ENCODE assay signal across 7 cellular contexts in the genomic region with DNA sequence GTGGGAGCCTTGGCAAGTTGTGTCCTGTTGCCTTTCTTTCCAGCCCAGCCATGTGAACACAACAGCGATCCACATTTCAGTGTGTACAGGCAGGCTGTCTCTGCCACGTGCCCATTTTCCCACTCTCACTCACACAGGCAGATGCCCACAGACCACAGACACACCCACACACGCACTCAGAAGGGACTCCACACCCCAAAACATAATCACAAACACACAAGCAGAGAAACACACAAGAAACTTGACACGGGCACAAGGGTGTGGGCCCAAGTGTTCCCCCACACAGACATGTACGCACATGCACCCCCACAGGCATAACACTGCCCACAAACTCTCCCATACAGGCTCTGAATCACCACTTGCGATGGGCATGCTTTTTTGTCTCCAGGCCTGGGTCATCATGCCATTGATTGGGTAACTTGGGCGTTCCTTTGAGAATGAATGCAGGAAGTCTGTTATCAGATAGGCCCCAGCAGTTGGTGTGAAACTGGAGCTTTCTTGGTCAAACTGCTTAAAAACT.
A peak's percentile ranks its signal among the peaks of the same experiment; 100 is the strongest.
DNase-seq lines count a peak whose midpoint lies in the region; ATAC-seq lines count a peak whose summit lies in the region.

No MANE protein-coding gene starts in this region.

- peak; percentile 40 for ATAC-seq in GM19455 (IDR thresholded peaks at IDR 0.05; ENCODE audit: unreplicated experiment)

- H3K4me3 ChIP-seq in esophagus (ENCODE audit: low read depth in 1 of 2, low read length in 2 of 2) (no peak overlapping the region), HAP-1 (no peak overlapping the region)

- H3K27me3 ChIP-seq in esophagus (ENCODE audit: control insufficient read depth in 1 of 2, insufficient read depth in 2 of 2, low read length in 2 of 2): no peaks in the 10 kb centered on the region
- no peaks in the 10 kb centered on the region for H3K27me3 ChIP-seq in HAP-1 (ENCODE audit: low read depth)

- no peaks in the 10 kb centered on the region for H3K36me3 ChIP-seq in esophagus (ENCODE audit: control insufficient read depth in 2 of 2, insufficient read depth in 2 of 2, low read length in 1 of 2)
- H3K36me3 ChIP-seq in HAP-1 (replicated peaks): no peaks in the 10 kb centered on the region

- H3K9me3 ChIP-seq in esophagus (ENCODE audit: control insufficient read depth in 2 of 2, insufficient read depth in 1 of 2, low read depth in 1 of 2, low read length in 1 of 2) (no peaks in the 10 kb centered on the region), HAP-1 (no peaks in the 10 kb centered on the region)

- H3K4me1 ChIP-seq in esophagus (ENCODE audit: control insufficient read depth in 2 of 2, insufficient read depth in 2 of 2, low read length in 1 of 2) (peaks cover 0 to 5% of the 10 kb centered on the region in 2 donors), HAP-1 (no peaks in the 10 kb centered on the region)

- H3K27ac ChIP-seq in esophagus (ENCODE audit: low read depth in 2 of 2, low read length in 1 of 2): peak overlapping the region; percentile 33 to 78

- 33 to 43% methylated on average over 7 of the region's 7 CpGs for WGBS in esophagus, 2 donors

- DNase-seq in HPDE6-E6E7 (ENCODE audit: extremely low spot score): peak; percentile 54
- DNase-seq in activated CD4-positive, alpha-beta T cell treated with anti-CD3 and anti-CD28 coated beads, Interleukin-2, amount 50 U/mL, for 1 hour: peak; percentile 38
- DNase-seq in stimulated activated CD4-positive, alpha-beta T cell treated with anti-CD3 and anti-CD28 coated beads, Interleukin-2, amount 100 ng/mL, for 4 hours (ENCODE audit: low read depth): peak; percentile 14
- DNase-seq in HCEC 1CT: no peak
- DNase-seq in HAP-1 (ENCODE audit: low spot score in 2 of 2): no peak

- in situ Hi-C loops in HAP-1 (cut with MboI; ENCODE audit: low sequenced_read_pairs): no loop called here

Comparison
In these comparisons a context has a peak if more than half of its experiments do, and no peak if none do; other contexts are left out.
1. DNase-seq: peak in HPDE6-E6E7 (single experiment), activated CD4-positive, alpha-beta T cell treated with anti-CD3 and anti-CD28 coated beads, Interleukin-2, amount 50 U/mL, for 1 hour (single experiment) and stimulated activated CD4-positive, alpha-beta T cell treated with anti-CD3 and anti-CD28 coated beads, Interleukin-2, amount 100 ng/mL, for 4 hours (single experiment); none in HCEC 1CT (single experiment) and HAP-1 (0 of 2).